ENCODE assay signal across 8 cellular contexts in the genomic region with DNA sequence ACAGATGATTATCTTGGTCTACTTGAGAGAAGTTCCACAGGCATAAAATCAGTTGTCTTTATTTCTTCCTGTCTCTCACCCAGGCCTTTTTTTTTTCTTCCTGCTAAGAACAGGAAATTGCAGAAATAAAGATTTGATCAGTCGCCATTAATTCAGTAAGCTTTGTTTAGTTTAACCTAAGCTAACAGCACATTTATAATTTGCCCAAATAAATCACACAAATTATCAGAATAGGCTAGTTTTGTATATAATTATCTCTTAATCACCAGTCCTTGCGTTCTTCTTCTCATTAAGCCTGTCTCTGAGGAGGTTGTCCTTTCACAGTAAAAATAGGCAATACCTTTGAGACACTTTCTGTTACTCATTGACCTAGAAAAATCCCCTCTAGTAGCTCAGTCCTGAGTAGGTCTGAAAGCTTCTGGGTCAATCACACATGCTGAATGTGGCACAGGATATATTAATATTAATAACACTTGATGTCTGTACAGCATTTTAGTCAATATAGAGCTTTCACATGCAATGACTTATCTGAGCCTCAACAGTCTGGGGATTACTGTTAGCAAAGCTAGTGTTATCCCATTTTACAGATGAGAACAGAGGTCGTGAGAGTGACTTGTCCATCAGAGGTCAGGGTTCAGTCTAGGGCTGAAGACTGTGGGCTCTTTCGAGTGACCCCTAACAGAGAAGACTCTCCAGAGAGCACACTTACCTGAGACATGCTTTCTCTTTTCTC. TPM values are rescaled to one million over a fixed set of nuclear protein-coding genes. Genes with fewer than 3 reads are reported as not detected.
DNase-seq lines count a peak whose midpoint lies in the region; ATAC-seq lines count a peak whose summit lies in the region.

No MANE protein-coding gene starts in this region.

- no peaks in the 10 kb centered on the region for H3K27me3 ChIP-seq in CD8-positive, alpha-beta memory T cell (ENCODE audit: insufficient read depth, low read length, poor library complexity, severe bottlenecking)

- H3K9me3 Mint-ChIP-seq in CD8-positive, alpha-beta memory T cell, result no peaks in the 10 kb centered on the region
- peaks cover 4% of the 10 kb centered on the region in 2 donors for H3K9me3 Mint-ChIP-seq in activated naive CD4-positive, alpha-beta T cell treated with anti-CD3 and anti-CD28 coated beads, Interleukin-2, amount 50 U/mL, for 72 hours

- no peaks in the 10 kb centered on the region for H3K9me3 ChIP-seq in CD8-positive, alpha-beta memory T cell (ENCODE audit: low read length)

- peaks cover 86% of the 10 kb centered on the region for H3K4me1 ChIP-seq in CD8-positive, alpha-beta memory T cell (ENCODE audit: insufficient read depth, low read length)

- peak overlapping the region; percentile 43 for H3K4me3 ChIP-seq in CD8-positive, alpha-beta memory T cell (ENCODE audit: low read length)

- H3K27ac Mint-ChIP-seq in CD8-positive, alpha-beta memory T cell, result peak overlapping the region; percentile 91 to 99 (median 98)
- peak overlapping the region; percentile 90 to 98 for H3K27ac Mint-ChIP-seq in activated naive CD4-positive, alpha-beta T cell treated with anti-CD3 and anti-CD28 coated beads, Interleukin-2, amount 50 U/mL, for 72 hours

- H3K4me1 Mint-ChIP-seq in CD8-positive, alpha-beta memory T cell, result peaks cover 82 to 95% (median 87%) of the 10 kb centered on the region in 3 donors

- H3K4me3 Mint-ChIP-seq in CD8-positive, alpha-beta memory T cell, result peak overlapping the region; percentile 22 to 84 (median 64)

- peak in 1 of 5 donors; percentile 60 for DNase-seq in CD8-positive, alpha-beta memory T cell
- no peak for DNase-seq in activated naive CD4-positive, alpha-beta T cell treated with anti-CD3 and anti-CD28 coated beads, Interleukin-2, amount 50 U/mL, for 72 hours (ENCODE audit: low spot score in 2 of 2)
- DNase-seq in HuH-7 (ENCODE audit: low spot score), result no peak
- no peak for DNase-seq in iPS-NIHi7 (ENCODE audit: extremely low spot score)
- DNase-seq in DMS53 (lab: John Stamatoyannopoulos, UW), result no peak
- no peak for DNase-seq in NK-92 treated with Interleukin-12 subunit alpha and Interleukin-12 subunit beta, amount 100 ng/mL, for 24 hours (lab: John Stamatoyannopoulos, UW)

- peaks cover 0 to 5% (median 2%) of the 10 kb centered on the region in 3 donors for H3K36me3 Mint-ChIP-seq in CD8-positive, alpha-beta memory T cell
- peaks cover 0 to 6% of the 10 kb centered on the region in 2 donors for H3K36me3 Mint-ChIP-seq in activated naive CD4-positive, alpha-beta T cell treated with anti-CD3 and anti-CD28 coated beads, Interleukin-2, amount 50 U/mL, for 72 hours

- POLR2A ChIA-PET in CD8-positive, alpha-beta memory T cell (lab: Charles Lee), result interaction anchor here (0.6 to 2.6 kb wide), 8 partner anchors 12 to 649 kb away, joined by 3 to 26 read pairs (median 3); partner anchors contain the start of gene STK17B

- no peaks in the 10 kb centered on the region for H3K27me3 Mint-ChIP-seq in CD8-positive, alpha-beta memory T cell

- CTCF ChIA-PET in CD8-positive, alpha-beta memory T cell (lab: Charles Lee), result interaction anchor here (0.8 to 2.8 kb wide), 12 partner anchors 9 to 155 kb away, joined by 3 to 16 read pairs (median 3); partner anchors contain the start of genes DNAH7 and STK17B

- peak overlapping the region; percentile 27 for H3K27ac ChIP-seq in CD8-positive, alpha-beta memory T cell (ENCODE audit: low read depth, low read length)

- ATAC-seq in GM19438 (IDR thresholded peaks at IDR 0.05; ENCODE audit: low read depth, unreplicated experiment) (peak; percentile 94), HG03159 (IDR thresholded peaks at IDR 0.05; ENCODE audit: unreplicated experiment) (peak; percentile 88)
- ATAC-seq in activated naive CD4-positive, alpha-beta T cell treated with anti-CD3 and anti-CD28 coated beads, Interleukin-2, amount 50 U/mL, for 72 hours, result peak; percentile 66 to 80

- H3K36me3 ChIP-seq in CD8-positive, alpha-beta memory T cell (ENCODE audit: insufficient read depth, low read length), result no peaks in the 10 kb centered on the region

RNA-seq across cellular contexts. Expression of gene STK17B, which starts 11.2 kb away (rescaled TPM):
- total RNA-seq in CD8-positive, alpha-beta memory T cell, result 100 to 1,000 TPM; 121 to 130 TPM
- 54.6 TPM for polyA plus RNA-seq in CD8-positive, alpha-beta memory T cell
- 100 to 1,000 TPM; 164 to 240 TPM for total RNA-seq in activated naive CD4-positive, alpha-beta T cell treated with anti-CD3 and anti-CD28 coated beads, Interleukin-2, amount 50 U/mL, for 72 hours
